8 cellular contexts compared by ENCODE assay signal in the genomic region with DNA sequence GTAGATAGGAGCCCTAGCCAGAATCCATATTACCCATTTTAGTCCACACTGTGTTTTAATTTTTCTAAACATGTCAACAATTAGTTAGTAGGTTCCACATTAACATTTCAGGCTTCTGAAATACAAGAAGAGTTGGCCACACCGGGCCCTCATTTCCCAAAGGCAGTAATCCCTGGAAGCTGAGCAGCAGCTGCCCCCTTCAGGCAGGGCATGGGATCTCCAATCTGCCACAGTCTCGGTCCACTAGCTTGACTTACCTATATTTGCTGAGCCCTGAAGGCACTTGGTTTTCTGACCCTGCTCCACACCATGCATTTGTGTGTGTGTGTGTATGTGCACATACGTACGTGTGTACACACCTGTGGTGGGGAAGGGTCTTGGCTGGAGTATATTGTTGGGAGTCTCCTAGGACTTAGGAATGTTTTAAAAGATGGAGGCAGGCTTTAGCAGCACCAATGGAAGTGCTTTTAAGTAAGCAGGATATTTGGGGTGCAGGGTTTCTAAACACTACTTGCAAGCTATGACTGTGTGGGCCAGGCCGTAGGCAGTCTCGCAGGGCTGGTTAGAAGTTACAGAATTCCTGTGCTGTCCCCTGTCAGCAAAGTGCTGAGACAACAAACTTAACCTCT.
A peak's percentile ranks its signal among the peaks of the same experiment; 100 is the strongest.
DNase-seq lines count a peak whose midpoint lies in the region; ATAC-seq and TF ChIP-seq lines count a peak whose summit lies in the region.

No MANE protein-coding gene starts in this region.

- no peak overlapping the region for H2AFZ ChIP-seq in GM23248

- H3K4me3 ChIP-seq in GM23248 (no peak overlapping the region), iPS DF 6.9 (ENCODE audit: low read length) (no peak overlapping the region), gastrocnemius medialis (no peak overlapping the region)

- CTCF ChIA-PET in T-cell (lab: Charles Lee): no interaction called here

- H3K4me3 Mint-ChIP-seq in T-cell: no peak overlapping the region

- POLR2A ChIA-PET in T-cell (lab: Charles Lee): no interaction called here

- H3K27ac ChIP-seq in GM23248: no peak overlapping the region
- no peak overlapping the region for H3K27ac ChIP-seq in iPS DF 6.9 (ENCODE audit: low read length)
- no peak overlapping the region for H3K27ac ChIP-seq in gastrocnemius medialis

- in situ Hi-C loops in GM23248 (cut with MboI): no loop called here
- in situ Hi-C loops in gastrocnemius medialis (cut with MboI; ENCODE audit: low sequenced_read_pairs in 4 of 4): no loop called here

- no peak for TF ChIP-seq POLR2A in gastrocnemius medialis (IDR thresholded peaks at IDR 0.05)

- no peak overlapping the region for H3K27ac Mint-ChIP-seq in T-cell

- no peak overlapping the region for H3K4me2 ChIP-seq in GM23248 (ENCODE audit: unreplicated experiment)

- no peak for TF ChIP-seq CTCF in gastrocnemius medialis (IDR thresholded peaks at IDR 0.05 in 4 of 5, conservative IDR thresholded peaks at IDR 0.05 in 1 of 5)

- DNase-seq in D341Med (ENCODE audit: low spot score): peak; percentile 80
- peak; percentile 15 for DNase-seq in GM23248
- DNase-seq in NCI-H82 treated with DMSO at 0.1 percent for 48 hours (lab: John Stamatoyannopoulos, UW; ENCODE audit: unreplicated experiment): peak; percentile 49
- DNase-seq in iPS DF 6.9 (ENCODE audit: low read depth, low spot score): peak; percentile 20
- no peak for DNase-seq in T-cell
- DNase-seq in stimulated activated naive CD8-positive, alpha-beta T cell treated with anti-CD3 and anti-CD28 coated beads, Interleukin-15, Interleukin-2, amounts not matched to agents 100 U/mL and 50 U/mL, for 24 hours: no peak
- DNase-seq in gastrocnemius medialis: no peak

- H3K4me1 ChIP-seq in GM23248 (ENCODE audit: insufficient read depth) (no peaks in the 10 kb centered on the region), iPS DF 6.9 (ENCODE audit: control insufficient read depth, insufficient read depth, low read length) (no peaks in the 10 kb centered on the region; the same call in 1 of the 2 replicates), gastrocnemius medialis (no peaks in the 10 kb centered on the region)

- no peaks in the 10 kb centered on the region for H3K27me3 Mint-ChIP-seq in T-cell

- no peaks in the 10 kb centered on the region for H3K36me3 Mint-ChIP-seq in T-cell

- no peaks in the 10 kb centered on the region for H3K27me3 ChIP-seq in GM23248 (replicated peaks; ENCODE audit: insufficient read depth)
- no peaks in the 10 kb centered on the region for H3K27me3 ChIP-seq in iPS DF 6.9 (ENCODE audit: control insufficient read depth, insufficient read depth, low read length)
- H3K27me3 ChIP-seq in gastrocnemius medialis: no peaks in the 10 kb centered on the region

- H3K36me3 ChIP-seq in GM23248 (ENCODE audit: low read depth) (no peaks in the 10 kb centered on the region), iPS DF 6.9 (ENCODE audit: control insufficient read depth, insufficient read depth, low read length) (no peaks in the 10 kb centered on the region), gastrocnemius medialis (no peaks in the 10 kb centered on the region)

- H4K20me1 ChIP-seq in GM23248 (ENCODE audit: insufficient read depth): no peaks in the 10 kb centered on the region

- peaks cover 0 to 5% (median 4%) of the 10 kb centered on the region in 3 donors for H3K9me3 Mint-ChIP-seq in T-cell

- intact Hi-C loops in gastrocnemius medialis (cut with DNase I; ENCODE audit: low total_unique reads): no loop called here

- H3K9ac ChIP-seq in GM23248: no peak overlapping the region

- no peaks in the 10 kb centered on the region for H3K79me2 ChIP-seq in GM23248 (ENCODE audit: insufficient read depth)

- H3K9me2 ChIP-seq in GM23248 (ENCODE audit: insufficient read depth): no peaks in the 10 kb centered on the region

- H3K4me1 Mint-ChIP-seq in T-cell: no peaks in the 10 kb centered on the region

- H3F3A ChIP-seq in GM23248 (ENCODE audit: insufficient read depth): no peaks in the 10 kb centered on the region

- ATAC-seq in T-cell (replicated peaks in 1 of 4) (no peak), GM18517 (IDR thresholded peaks at IDR 0.05; ENCODE audit: unreplicated experiment) (no peak), gastrocnemius medialis (no peak)
- ATAC-seq in stimulated activated naive CD8-positive, alpha-beta T cell treated with anti-CD3 and anti-CD28 coated beads, Interleukin-15, Interleukin-2, amounts not matched to agents 100 U/mL and 50 U/mL, for 24 hours: no peak

- 2 to 3% methylated on average over 6 of the region's 6 CpGs for WGBS in GM23248 (ENCODE audit: low coverage in 1 of 2, low lambda C conversion rate in 2 of 2, missing lambda C conversion rate in 2 of 2), 2 experiments
- no CpG with 5 or more reads among the region's 6 CpGs for WGBS in iPS DF 6.9 (ENCODE audit: insufficient coverage, insufficient read length)

- H3K9me3 ChIP-seq in GM23248 (ENCODE audit: low read depth) (no peaks in the 10 kb centered on the region), iPS DF 6.9 (ENCODE audit: control insufficient read depth, insufficient read depth, low read length) (no peaks in the 10 kb centered on the region), gastrocnemius medialis (no peaks in the 10 kb centered on the region)

Comparison
In these comparisons a context has a peak if more than half of its experiments do, and no peak if none do; other contexts are left out.
1. DNase-seq: peak in D341Med (single experiment), GM23248 (single experiment), NCI-H82 treated with DMSO at 0.1 percent for 48 hours (single experiment) and iPS DF 6.9 (single experiment); none in T-cell (0 of 34), stimulated activated naive CD8-positive, alpha-beta T cell treated with anti-CD3 and anti-CD28 coated beads, Interleukin-15, Interleukin-2, amounts not matched to agents 100 U/mL and 50 U/mL, for 24 hours (single experiment) and gastrocnemius medialis (0 of 2).